In genomic region chr11:133934599-133935550, GRCh38 we compare ENCODE assay signal across 8 cellular contexts. TPM values are rescaled to one million over a fixed set of nuclear protein-coding genes. Genes with fewer than 3 reads are reported as not detected.
DNase-seq lines count a peak whose midpoint lies in the region; ATAC-seq and TF ChIP-seq lines count a peak whose summit lies in the region.

No MANE protein-coding gene starts in this region.

- no peak overlapping the region for H3K4me3 Mint-ChIP-seq in chondrocyte (ENCODE audit: unreplicated experiment)

- peak overlapping the region in 3 of 4 donors; percentile 44 to 69 (median 66) for H3K27ac ChIP-seq in gastroesophageal sphincter

- peaks cover 0 to 63% of the 10 kb centered on the region in 2 donors for H3K36me3 ChIP-seq in gastroesophageal sphincter

- no peak overlapping the region for H3K27ac Mint-ChIP-seq in chondrocyte (ENCODE audit: unreplicated experiment)

- peaks cover 17% of the 10 kb centered on the region for H3K36me3 Mint-ChIP-seq in chondrocyte (ENCODE audit: low read depth)

- peak; percentile 32 for DNase-seq in DMS53 (lab: John Stamatoyannopoulos, UW)
- DNase-seq in DMS53 treated with DMSO at 0.1 percent for 48 hours (lab: John Stamatoyannopoulos, UW; ENCODE audit: unreplicated experiment) = no peak
- peak; percentile 86 for DNase-seq in SK-MEL-5 (ENCODE audit: low read depth, low spot score)
- DNase-seq in renal cortical epithelial cell (ENCODE audit: low read depth) = peak; percentile 1
- DNase-seq in chondrocyte (ENCODE audit: low spot score) = no peak
- DNase-seq in activated CD4-positive, CD25-positive, alpha-beta regulatory T cell treated with anti-CD3 and anti-CD28 coated beads, Interleukin-2, amount 50 U/mL, for 72 hours = no peak

- H3K9me3 ChIP-seq in gastroesophageal sphincter = no peaks in the 10 kb centered on the region

- 74 to 100% methylated on average over 1 to 21 of the region's 33 CpGs for WGBS in gastroesophageal sphincter (ENCODE audit: low coverage in 1 of 2), 2 donors

- TF ChIP-seq EP300 in gastroesophageal sphincter (IDR thresholded peaks at IDR 0.05) = no peak

- TF ChIP-seq CTCF in gastroesophageal sphincter (IDR thresholded peaks at IDR 0.05) (no peak), chondrocyte (IDR thresholded peaks at IDR 0.05) (no peak)

- H3K27me3 Mint-ChIP-seq in chondrocyte (ENCODE audit: low read depth) = no peaks in the 10 kb centered on the region

- no peak overlapping the region for H3K4me3 ChIP-seq in gastroesophageal sphincter

- H3K4me1 Mint-ChIP-seq in chondrocyte (ENCODE audit: low read depth) = peaks cover 4% of the 10 kb centered on the region

- peaks cover 0 to 42% (median 0%) of the 10 kb centered on the region in 3 donors for H3K4me1 ChIP-seq in gastroesophageal sphincter

- H3K27me3 ChIP-seq in gastroesophageal sphincter = no peaks in the 10 kb centered on the region

- in situ Hi-C loops in SK-MEL-5 (cut with HindIII; ENCODE audit: low pct_unique_long_range_greater_than_20kb, low sequenced_read_pairs) = no loop called here

- TF ChIP-seq POLR2A in gastroesophageal sphincter (IDR thresholded peaks at IDR 0.05) = no peak

- no peaks in the 10 kb centered on the region for H3K9me3 Mint-ChIP-seq in chondrocyte (ENCODE audit: low read depth)

- peak; percentile 45 for ATAC-seq in gastroesophageal sphincter
- no peak for ATAC-seq in HG02852 (IDR thresholded peaks at IDR 0.05; ENCODE audit: unreplicated experiment)

RNA-seq across cellular contexts. Expression of gene IGSF9B, which starts 21.9 kb away (rescaled TPM):
- total RNA-seq in SK-MEL-5 (2014; rRNA removed; shearing (Covaris generic)) = 0.61 and 1.4 TPM in 2 replicates
- 1.6 and 2.1 TPM in 2 replicates for polyA plus RNA-seq in SK-MEL-5 (2015; cell fraction: cytosol; rRNA removed)
- polyA plus RNA-seq in SK-MEL-5 (2015; cell fraction: nucleus; rRNA removed) = 16.5 and 20.1 TPM in 2 replicates
- 100 to 1,000 TPM in 1 of 4 donors, 10 to 100 TPM in 3; 24.1 to 120 (median 43.3) TPM for total RNA-seq in gastroesophageal sphincter
- total RNA-seq in renal cortical epithelial cell = 2.0 TPM in 1 of 2 replicates, not detected in the other
- 8.4 to 18.3 TPM (median 9.3 TPM) in 3 replicates for total RNA-seq in chondrocyte

Comparison
In these comparisons a context has a peak if more than half of its experiments do, and no peak if none do; other contexts are left out.
1. DNase-seq: peak in DMS53 (single experiment), SK-MEL-5 (single experiment) and renal cortical epithelial cell (single experiment); none in DMS53 treated with DMSO at 0.1 percent for 48 hours (single experiment), chondrocyte (single experiment) and activated CD4-positive, CD25-positive, alpha-beta regulatory T cell treated with anti-CD3 and anti-CD28 coated beads, Interleukin-2, amount 50 U/mL, for 72 hours (single experiment).